ENCODE assay signal across 15 cellular contexts in genomic region chr19:33556261-33556660, GRCh38. TPM values are rescaled to one million over a fixed set of nuclear protein-coding genes. Genes with fewer than 3 reads are reported as not detected.
DNase-seq lines count a peak whose midpoint lies in the region; ATAC-seq and TF ChIP-seq lines count a peak whose summit lies in the region.
"Had no signal": no experiment of that assay in that cellular context is flagged by ENCODE, and none has a peak within 500 bp of the region (broad histone marks: within the 10 kb centered on the region; RNA-seq: fewer than 3 reads in every experiment).

No MANE protein-coding gene starts in this region.

- H3K4me3 Mint-ChIP-seq in stimulated activated naive CD8-positive, alpha-beta T cell treated with anti-CD3 and anti-CD28 coated beads, Interleukin-15, amount 100 ng/mL, for 72 hours: no peak overlapping the region
- H3K4me3 Mint-ChIP-seq: CD4-positive, alpha-beta memory T cell; HFFc6 had no signal

- POLR2A ChIA-PET in OCI-LY7 (lab: Charles Lee): no interaction called here

- no TSS peak for BruUV-seq in OCI-LY7 (replicated peaks; lab: Mats Ljungman, UMichigan)

- no peak for TF ChIP-seq EP300 in sigmoid colon (IDR thresholded peaks at IDR 0.05)

- no peaks in the 10 kb centered on the region for H3K4me1 Mint-ChIP-seq in stimulated activated naive CD8-positive, alpha-beta T cell treated with anti-CD3 and anti-CD28 coated beads, Interleukin-15, amount 100 ng/mL, for 72 hours
- H3K4me1 Mint-ChIP-seq: CD4-positive, alpha-beta memory T cell had no signal

- H3K9ac ChIP-seq in neuronal stem cell (ENCODE audit: low read depth, low read length, poor library complexity): no peak overlapping the region
- H3K9ac ChIP-seq: GM23248 had no signal

- no peaks in the 10 kb centered on the region for H3K79me1 ChIP-seq in neuronal stem cell (ENCODE audit: low read depth, low read length)

- DNase-seq in OCI-LY7 (ENCODE audit: low spot score) (no peak), neuronal stem cell (ENCODE audit: low spot score) (no peak), sigmoid colon (peak; percentile 45), dermis blood vessel endothelial cell (no peak)
- DNase-seq in stimulated activated naive CD8-positive, alpha-beta T cell treated with anti-CD3 and anti-CD28 coated beads, Interleukin-15, amount 100 ng/mL, for 72 hours: no peak
- DNase-seq: C1 segment of cervical spinal cord; Calu3; CD4-positive, alpha-beta memory T cell; COR-L47; DMS53; DMS79 treated with DMSO at 0.1 percent for 48 hours; GM23248; HFFc6 had no signal

- H3K14ac ChIP-seq in neuronal stem cell (ENCODE audit: low read length): no peak overlapping the region

- H4K8ac ChIP-seq in neuronal stem cell (ENCODE audit: low read depth, low read length): no peak overlapping the region

- no peaks in the 10 kb centered on the region for H4K20me1 ChIP-seq in OCI-LY7 (ENCODE audit: insufficient read depth, low read length)

- H3K9me3 ChIP-seq in OCI-LY7 (ENCODE audit: low read length) (no peaks in the 10 kb centered on the region), neuronal stem cell (replicated peaks in 1 of 2; ENCODE audit: control insufficient read depth in 2 of 2, insufficient read depth in 1 of 2, low read depth in 1 of 2, low read length in 2 of 2) (no peaks in the 10 kb centered on the region), sigmoid colon (no peaks in the 10 kb centered on the region)
- H3K9me3 ChIP-seq: HAP-1 had no signal

- TF ChIP-seq POLR2A in sigmoid colon (IDR thresholded peaks at IDR 0.05): no peak

- TF ChIP-seq CTCF in OCI-LY7 (conservative IDR thresholded peaks at IDR 0.05; ENCODE audit: low read length) (no peak), sigmoid colon (IDR thresholded peaks at IDR 0.05) (no peak)

- H3K27ac Mint-ChIP-seq in stimulated activated naive CD8-positive, alpha-beta T cell treated with anti-CD3 and anti-CD28 coated beads, Interleukin-15, amount 100 ng/mL, for 72 hours: peak overlapping the region in 1 of 2 donors; percentile 76
- H3K27ac Mint-ChIP-seq: CD4-positive, alpha-beta memory T cell; HFFc6 had no signal

- no peak overlapping the region for H3K27ac ChIP-seq in OCI-LY7 (ENCODE audit: low read depth, low read length, poor library complexity, severe bottlenecking)
- H3K27ac ChIP-seq in neuronal stem cell (replicated peaks; ENCODE audit: low read length): no peak overlapping the region
- H3K27ac ChIP-seq in sigmoid colon: no peak overlapping the region
- H3K27ac ChIP-seq: GM23248 had no signal

- no peak overlapping the region for H2BK5ac ChIP-seq in neuronal stem cell (ENCODE audit: low read length)

- H4K91ac ChIP-seq in neuronal stem cell (ENCODE audit: low read depth, low read length, poor library complexity): no peak overlapping the region

- H3K4me3 ChIP-seq in OCI-LY7 (ENCODE audit: low read depth, low read length, poor library complexity, severe bottlenecking): peak overlapping the region; percentile 62
- H3K4me3 ChIP-seq in neuronal stem cell (ENCODE audit: low read length in 2 of 2): no peak overlapping the region
- H3K4me3 ChIP-seq in sigmoid colon: no peak overlapping the region
- H3K4me3 ChIP-seq: GM23248, HAP-1 had no signal

- H2BK120ac ChIP-seq in neuronal stem cell (ENCODE audit: low read depth, low read length): no peak overlapping the region

- no peak for ATAC-seq in HG03521 (IDR thresholded peaks at IDR 0.05; ENCODE audit: unreplicated experiment)
- no peak for ATAC-seq in stimulated activated naive CD8-positive, alpha-beta T cell treated with anti-CD3 and anti-CD28 coated beads, Interleukin-15, amount 100 ng/mL, for 72 hours

- H3K23ac ChIP-seq in neuronal stem cell (ENCODE audit: low read depth, low read length, poor library complexity): no peak overlapping the region

- no peak overlapping the region for H3K18ac ChIP-seq in neuronal stem cell (ENCODE audit: low read length)

- peak overlapping the region; percentile 60 for H2AK5ac ChIP-seq in neuronal stem cell (ENCODE audit: low read depth, low read length)

- no peaks in the 10 kb centered on the region for H3K27me3 Mint-ChIP-seq in stimulated activated naive CD8-positive, alpha-beta T cell treated with anti-CD3 and anti-CD28 coated beads, Interleukin-15, amount 100 ng/mL, for 72 hours

- H3K4me1 ChIP-seq in OCI-LY7 (ENCODE audit: insufficient read depth, low read length, poor library complexity, severe bottlenecking) (no peaks in the 10 kb centered on the region), neuronal stem cell (ENCODE audit: control insufficient read depth in 2 of 2, insufficient read depth in 1 of 2, low read depth in 1 of 2, low read length in 2 of 2) (peaks cover 0 to 3% of the 10 kb centered on the region in 2 donors), sigmoid colon (no peaks in the 10 kb centered on the region)
- H3K4me1 ChIP-seq: HAP-1 had no signal

- H2BK15ac ChIP-seq in neuronal stem cell (ENCODE audit: low read length): no peak overlapping the region

- H3K4ac ChIP-seq in neuronal stem cell (ENCODE audit: low read length): no peak overlapping the region

- no CpG with 5 or more reads among the region's 4 CpGs for WGBS in neuronal stem cell (ENCODE audit: extremely low coverage in 2 of 2, insufficient read length in 2 of 2, insufficient replicate concordance in 1 of 2), 2 donors
- 42 to 68% methylated on average over 4 of the region's 4 CpGs for WGBS in sigmoid colon, 2 donors

- no peak overlapping the region for H2BK12ac ChIP-seq in neuronal stem cell (ENCODE audit: low read length)

- CTCF ChIA-PET in OCI-LY7 (lab: Charles Lee; ENCODE audit: unreplicated experiment): no interaction called here

- H3K27me3 ChIP-seq in neuronal stem cell (ENCODE audit: control insufficient read depth in 3 of 3, insufficient read depth in 3 of 3, low read depth in 1 of 3, low read length in 3 of 3) (peaks cover 0 to 4% (median 0%) of the 10 kb centered on the region in 3 experiments), sigmoid colon (no peaks in the 10 kb centered on the region)

- no peaks in the 10 kb centered on the region for H3K9me3 Mint-ChIP-seq in stimulated activated naive CD8-positive, alpha-beta T cell treated with anti-CD3 and anti-CD28 coated beads, Interleukin-15, amount 100 ng/mL, for 72 hours
- H3K9me3 Mint-ChIP-seq: CD4-positive, alpha-beta memory T cell had no signal

- H3K9me2 ChIP-seq in OCI-LY7 (ENCODE audit: insufficient read depth, low read length): no peaks in the 10 kb centered on the region

- intact Hi-C loops in OCI-LY7 (cut with micrococcal nuclease; ENCODE audit: unreplicated experiment): no loop called here
- intact Hi-C loops in sigmoid colon (cut with DNase I): no loop called here

- H2AFZ ChIP-seq in OCI-LY7 (ENCODE audit: low read length) (peak overlapping the region; percentile 82; the same call in 1 of the 2 replicates), neuronal stem cell (ENCODE audit: low read length) (no peak overlapping the region)
- H2AFZ ChIP-seq: GM23248 had no signal

- no peaks in the 10 kb centered on the region for H3K79me2 ChIP-seq in OCI-LY7 (ENCODE audit: insufficient read depth, low read depth, low read length)

- H3K36me3 ChIP-seq in OCI-LY7 (ENCODE audit: insufficient read depth, low read length): no peaks in the 10 kb centered on the region
- no peaks in the 10 kb centered on the region for H3K36me3 ChIP-seq in neuronal stem cell (replicated peaks in 1 of 2; ENCODE audit: control insufficient read depth in 2 of 2, insufficient read depth in 2 of 2, low read length in 2 of 2)
- H3K36me3 ChIP-seq in sigmoid colon: no peaks in the 10 kb centered on the region
- H3K36me3 ChIP-seq: HAP-1 had no signal

- H3K4me2 ChIP-seq in OCI-LY7 (ENCODE audit: low read length): peak overlapping the region; percentile 47
- H3K4me2 ChIP-seq in neuronal stem cell (ENCODE audit: insufficient read depth, low read length, poor library complexity, severe bottlenecking): no peak overlapping the region

RNA-seq across cellular contexts. Expression of gene PEPD, which starts 34.7 kb away (rescaled TPM):
- 23.5 and 24.4 TPM in 2 replicates for total RNA-seq in OCI-LY7 (2014; rRNA removed; shearing (Covaris generic))
- total RNA-seq in OCI-LY7 (2022): 29.7 and 30.5 TPM in 2 replicates
- polyA plus RNA-seq in neuronal stem cell (2013, experiment 1 of 2): 35.9 TPM
- 36.4 TPM for polyA plus RNA-seq in neuronal stem cell (2013, experiment 2 of 2)
- total RNA-seq in sigmoid colon: 10 to 100 TPM; 61.5 to 69.0 (median 64.9) TPM
- 100 to 1,000 TPM in 1 of 3 donors, 10 to 100 TPM in 2; 50.0 to 187 (median 79.3) TPM for polyA plus RNA-seq in sigmoid colon
- total RNA-seq in dermis blood vessel endothelial cell: 70.5 and 78.8 TPM in 2 replicates
